In the genomic region with DNA sequence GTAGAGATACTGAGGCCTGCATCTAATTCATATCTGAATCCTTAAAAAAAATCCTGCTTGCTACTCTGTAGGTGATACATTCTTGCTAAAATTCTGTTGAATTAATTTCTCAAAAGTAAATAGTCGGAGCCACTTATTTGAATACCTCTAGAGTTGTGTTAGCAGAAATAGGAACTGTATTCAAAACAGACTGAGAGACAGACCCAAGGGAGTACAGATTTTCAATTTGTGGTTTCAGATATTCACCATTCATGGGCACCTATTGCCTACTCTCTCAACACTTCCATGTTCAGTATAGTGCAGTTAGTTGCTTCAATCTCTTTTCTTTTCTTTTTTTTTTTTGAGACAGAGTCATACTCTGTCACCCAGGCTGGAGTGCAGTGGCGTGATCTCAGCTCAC, we compare ENCODE assay signal across 13 cellular contexts. TPM values are rescaled to one million over a fixed set of nuclear protein-coding genes. Genes with fewer than 3 reads are reported as not detected.
DNase-seq lines count a peak whose midpoint lies in the region; ATAC-seq lines count a peak whose summit lies in the region.
"Had no signal": no experiment of that assay in that cellular context is flagged by ENCODE, and none has a peak within 500 bp of the region (broad histone marks: within the 10 kb centered on the region; RNA-seq: fewer than 3 reads in every experiment).

No MANE protein-coding gene starts in this region.

- H3K4me1 Mint-ChIP-seq in naive thymus-derived CD8-positive, alpha-beta T cell, result peaks cover 0 to 23% (median 1%) of the 10 kb centered on the region in 4 donors

- no peak overlapping the region for H3K4me3 Mint-ChIP-seq in naive thymus-derived CD8-positive, alpha-beta T cell

- DNase-seq in NCI-H1092 treated with DMSO at 0.1 percent for 48 hours (lab: John Stamatoyannopoulos, UW) (no peak), Right ventricle myocardium superior (no peak)
- DNase-seq in activated CD4-positive, CD25-positive, alpha-beta regulatory T cell (lab: John Stamatoyannopoulos, UW), result no peak
- no peak for DNase-seq in naive thymus-derived CD8-positive, alpha-beta T cell
- DNase-seq: head of caudate nucleus, NCI-H2107 had no signal

- POLR2A ChIA-PET in naive thymus-derived CD8-positive, alpha-beta T cell (lab: Charles Lee), result no interaction called here

- ATAC-seq in GM18498 (IDR thresholded peaks at IDR 0.05; ENCODE audit: unreplicated experiment) (peak; percentile 97), GM19463 (IDR thresholded peaks at IDR 0.05; ENCODE audit: unreplicated experiment) (peak; percentile 90), HG02870 (IDR thresholded peaks at IDR 0.05; ENCODE audit: unreplicated experiment) (peak; percentile 78), HG03558 (IDR thresholded peaks at IDR 0.05; ENCODE audit: extremely low read depth, unreplicated experiment) (peak; percentile 77), Right ventricle myocardium superior (ENCODE audit: poor library complexity) (no peak)
- no peak for ATAC-seq in naive thymus-derived CD8-positive, alpha-beta T cell

- H3K27me3 Mint-ChIP-seq in naive thymus-derived CD8-positive, alpha-beta T cell, result peaks cover 0 to 11% (median 0%) of the 10 kb centered on the region in 5 donors

- no peaks in the 10 kb centered on the region for H3K9me3 Mint-ChIP-seq in naive thymus-derived CD8-positive, alpha-beta T cell

- H3K36me3 Mint-ChIP-seq in naive thymus-derived CD8-positive, alpha-beta T cell, result no peaks in the 10 kb centered on the region

- intact Hi-C loops in Right ventricle myocardium superior (cut with DNase I), result no loop called here

- peak overlapping the region in 1 of 10 donors; percentile 11 for H3K27ac Mint-ChIP-seq in naive thymus-derived CD8-positive, alpha-beta T cell
- H3K27ac Mint-ChIP-seq: progenitor cell of endocrine pancreas had no signal

RNA-seq across cellular contexts. Expression of a gene that starts 46.6 kb away (rescaled TPM):
- 0.22 TPM for total RNA-seq in Right ventricle myocardium superior
- total RNA-seq in naive thymus-derived CD8-positive, alpha-beta T cell, result 1 to 10 TPM; 1.5 to 1.8 TPM
- polyA plus RNA-seq in naive thymus-derived CD8-positive, alpha-beta T cell, result 1 to 10 TPM; 1.8 to 2.9 (median 2.3) TPM
- total RNA-seq: astrocyte, progenitor cell of endocrine pancreas had no signal
- polyA plus RNA-seq: AG04450 had no signal

Comparison
In these comparisons a context has a peak if more than half of its experiments do, and no peak if none do; other contexts are left out.
1. ATAC-seq: peak in GM18498 (single experiment), GM19463 (single experiment), HG02870 (single experiment) and HG03558 (single experiment); none in Right ventricle myocardium superior (single experiment) and naive thymus-derived CD8-positive, alpha-beta T cell (0 of 2).